Comparison of ENCODE assay signal across 1 cellular context in genomic region chr4:4425696-4426095, GRCh38.
TF ChIP-seq lines count a peak whose summit lies in the region.

No MANE protein-coding gene starts in this region.

TF ChIP-seq in H1, 55 proteins besides CTCF, POLR2A, EP300 and RAD21 (continued from another document):
- TF ChIP-seq, protein P1, sequence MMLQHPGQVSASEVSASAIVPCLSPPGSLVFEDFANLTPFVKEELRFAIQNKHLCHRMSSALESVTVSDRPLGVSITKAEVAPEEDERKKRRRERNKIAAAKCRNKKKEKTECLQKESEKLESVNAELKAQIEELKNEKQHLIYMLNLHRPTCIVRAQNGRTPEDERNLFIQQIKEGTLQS (IDR thresholded peaks at IDR 0.05; ENCODE audit: insufficient read depth, low read depth, low read length), result no peak
- TF ChIP-seq BCL11A (IDR thresholded peaks at IDR 0.05; ENCODE audit: low read depth in 2 of 2, low read length in 2 of 2), result no peak
- TF ChIP-seq SRF (IDR thresholded peaks at IDR 0.05; ENCODE audit: low read depth, low read length), result no peak
- TF ChIP-seq SP2 (IDR thresholded peaks at IDR 0.05; ENCODE audit: low read length), result no peak
- TF ChIP-seq, protein P2, sequence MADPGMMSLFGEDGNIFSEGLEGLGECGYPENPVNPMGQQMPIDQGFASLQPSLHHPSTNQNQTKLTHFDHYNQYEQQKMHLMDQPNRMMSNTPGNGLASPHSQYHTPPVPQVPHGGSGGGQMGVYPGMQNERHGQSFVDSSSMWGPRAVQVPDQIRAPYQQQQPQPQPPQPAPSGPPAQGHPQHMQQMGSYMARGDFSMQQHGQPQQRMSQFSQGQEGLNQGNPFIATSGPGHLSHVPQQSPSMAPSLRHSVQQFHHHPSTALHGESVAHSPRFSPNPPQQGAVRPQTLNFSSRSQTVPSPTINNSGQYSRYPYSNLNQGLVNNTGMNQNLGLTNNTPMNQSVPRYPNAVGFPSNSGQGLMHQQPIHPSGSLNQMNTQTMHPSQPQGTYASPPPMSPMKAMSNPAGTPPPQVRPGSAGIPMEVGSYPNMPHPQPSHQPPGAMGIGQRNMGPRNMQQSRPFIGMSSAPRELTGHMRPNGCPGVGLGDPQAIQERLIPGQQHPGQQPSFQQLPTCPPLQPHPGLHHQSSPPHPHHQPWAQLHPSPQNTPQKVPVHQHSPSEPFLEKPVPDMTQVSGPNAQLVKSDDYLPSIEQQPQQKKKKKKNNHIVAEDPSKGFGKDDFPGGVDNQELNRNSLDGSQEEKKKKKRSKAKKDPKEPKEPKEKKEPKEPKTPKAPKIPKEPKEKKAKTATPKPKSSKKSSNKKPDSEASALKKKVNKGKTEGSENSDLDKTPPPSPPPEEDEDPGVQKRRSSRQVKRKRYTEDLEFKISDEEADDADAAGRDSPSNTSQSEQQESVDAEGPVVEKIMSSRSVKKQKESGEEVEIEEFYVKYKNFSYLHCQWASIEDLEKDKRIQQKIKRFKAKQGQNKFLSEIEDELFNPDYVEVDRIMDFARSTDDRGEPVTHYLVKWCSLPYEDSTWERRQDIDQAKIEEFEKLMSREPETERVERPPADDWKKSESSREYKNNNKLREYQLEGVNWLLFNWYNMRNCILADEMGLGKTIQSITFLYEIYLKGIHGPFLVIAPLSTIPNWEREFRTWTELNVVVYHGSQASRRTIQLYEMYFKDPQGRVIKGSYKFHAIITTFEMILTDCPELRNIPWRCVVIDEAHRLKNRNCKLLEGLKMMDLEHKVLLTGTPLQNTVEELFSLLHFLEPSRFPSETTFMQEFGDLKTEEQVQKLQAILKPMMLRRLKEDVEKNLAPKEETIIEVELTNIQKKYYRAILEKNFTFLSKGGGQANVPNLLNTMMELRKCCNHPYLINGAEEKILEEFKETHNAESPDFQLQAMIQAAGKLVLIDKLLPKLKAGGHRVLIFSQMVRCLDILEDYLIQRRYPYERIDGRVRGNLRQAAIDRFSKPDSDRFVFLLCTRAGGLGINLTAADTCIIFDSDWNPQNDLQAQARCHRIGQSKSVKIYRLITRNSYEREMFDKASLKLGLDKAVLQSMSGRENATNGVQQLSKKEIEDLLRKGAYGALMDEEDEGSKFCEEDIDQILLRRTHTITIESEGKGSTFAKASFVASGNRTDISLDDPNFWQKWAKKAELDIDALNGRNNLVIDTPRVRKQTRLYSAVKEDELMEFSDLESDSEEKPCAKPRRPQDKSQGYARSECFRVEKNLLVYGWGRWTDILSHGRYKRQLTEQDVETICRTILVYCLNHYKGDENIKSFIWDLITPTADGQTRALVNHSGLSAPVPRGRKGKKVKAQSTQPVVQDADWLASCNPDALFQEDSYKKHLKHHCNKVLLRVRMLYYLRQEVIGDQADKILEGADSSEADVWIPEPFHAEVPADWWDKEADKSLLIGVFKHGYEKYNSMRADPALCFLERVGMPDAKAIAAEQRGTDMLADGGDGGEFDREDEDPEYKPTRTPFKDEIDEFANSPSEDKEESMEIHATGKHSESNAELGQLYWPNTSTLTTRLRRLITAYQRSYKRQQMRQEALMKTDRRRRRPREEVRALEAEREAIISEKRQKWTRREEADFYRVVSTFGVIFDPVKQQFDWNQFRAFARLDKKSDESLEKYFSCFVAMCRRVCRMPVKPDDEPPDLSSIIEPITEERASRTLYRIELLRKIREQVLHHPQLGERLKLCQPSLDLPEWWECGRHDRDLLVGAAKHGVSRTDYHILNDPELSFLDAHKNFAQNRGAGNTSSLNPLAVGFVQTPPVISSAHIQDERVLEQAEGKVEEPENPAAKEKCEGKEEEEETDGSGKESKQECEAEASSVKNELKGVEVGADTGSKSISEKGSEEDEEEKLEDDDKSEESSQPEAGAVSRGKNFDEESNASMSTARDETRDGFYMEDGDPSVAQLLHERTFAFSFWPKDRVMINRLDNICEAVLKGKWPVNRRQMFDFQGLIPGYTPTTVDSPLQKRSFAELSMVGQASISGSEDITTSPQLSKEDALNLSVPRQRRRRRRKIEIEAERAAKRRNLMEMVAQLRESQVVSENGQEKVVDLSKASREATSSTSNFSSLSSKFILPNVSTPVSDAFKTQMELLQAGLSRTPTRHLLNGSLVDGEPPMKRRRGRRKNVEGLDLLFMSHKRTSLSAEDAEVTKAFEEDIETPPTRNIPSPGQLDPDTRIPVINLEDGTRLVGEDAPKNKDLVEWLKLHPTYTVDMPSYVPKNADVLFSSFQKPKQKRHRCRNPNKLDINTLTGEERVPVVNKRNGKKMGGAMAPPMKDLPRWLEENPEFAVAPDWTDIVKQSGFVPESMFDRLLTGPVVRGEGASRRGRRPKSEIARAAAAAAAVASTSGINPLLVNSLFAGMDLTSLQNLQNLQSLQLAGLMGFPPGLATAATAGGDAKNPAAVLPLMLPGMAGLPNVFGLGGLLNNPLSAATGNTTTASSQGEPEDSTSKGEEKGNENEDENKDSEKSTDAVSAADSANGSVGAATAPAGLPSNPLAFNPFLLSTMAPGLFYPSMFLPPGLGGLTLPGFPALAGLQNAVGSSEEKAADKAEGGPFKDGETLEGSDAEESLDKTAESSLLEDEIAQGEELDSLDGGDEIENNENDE (IDR thresholded peaks at IDR 0.05; ENCODE audit: insufficient replicate concordance, low read length), result no peak
- no peak for TF ChIP-seq CREB1 (IDR thresholded peaks at IDR 0.05)
TF ChIP-seq in H1: peak in this region for 0.
